ENCODE assay signal across 22 cellular contexts in genomic region chr12:77696183-77696582, GRCh38.
"Had no signal": no experiment of that assay in that cellular context is flagged by ENCODE, and none has a peak within 500 bp of the region (broad histone marks: within the 10 kb centered on the region; RNA-seq: fewer than 3 reads in every experiment).

No MANE protein-coding gene starts in this region.

- ATAC-seq: activated CD8-positive, alpha-beta memory T cell treated with anti-CD3 and anti-CD28 coated beads, Interleukin-2, amount 10 ng/mL, durations not matched to agents 7 days and 5 days; activated CD8-positive, alpha-beta T cell treated with anti-CD3 and anti-CD28 coated beads for 36 hours; gastrocnemius medialis; naive thymus-derived CD8-positive, alpha-beta T cell; upper lobe of right lung had no signal

- H3K9me3 Mint-ChIP-seq: activated CD4-positive, alpha-beta T cell treated with anti-CD3 and anti-CD28 coated beads, Interleukin-2, amount 10 ng/mL, durations not matched to agents 7 days and 5 days; mesothelial cell of epicardium; neural progenitor cell; T-helper 2 cell treated with Interferon-gamma antibody and Interleukin-4, amounts not matched to agents 5 μg/mL and 100 μg/mL, for 36 hours had no signal

- H3K27me3 ChIP-seq: brain microvascular endothelial cell, gastrocnemius medialis, neural progenitor cell, spleen, upper lobe of right lung had no signal

- H3K4me1 Mint-ChIP-seq: activated CD4-positive, alpha-beta T cell treated with anti-CD3 and anti-CD28 coated beads, Interleukin-2, amount 10 ng/mL, durations not matched to agents 7 days and 5 days; activated CD8-positive, alpha-beta memory T cell treated with anti-CD3 and anti-CD28 coated beads, Interleukin-2, amount 10 ng/mL, durations not matched to agents 7 days and 5 days; activated naive CD4-positive, alpha-beta T cell treated with anti-CD3 and anti-CD28 coated beads, Interleukin-2, amount 10 ng/mL, durations not matched to agents 7 days and 5 days; mesothelial cell of epicardium; naive thymus-derived CD8-positive, alpha-beta T cell; neural progenitor cell had no signal

- H3K27ac ChIP-seq: brain microvascular endothelial cell, gastrocnemius medialis, left ventricle myocardium inferior, neural progenitor cell, spleen, upper lobe of right lung, WERI-Rb-1 had no signal

- H3K27ac Mint-ChIP-seq: activated CD4-positive, alpha-beta T cell treated with anti-CD3 and anti-CD28 coated beads, Interleukin-2, amount 10 ng/mL, durations not matched to agents 7 days and 5 days; activated CD8-positive, alpha-beta memory T cell treated with anti-CD3 and anti-CD28 coated beads, Interleukin-2, amount 10 ng/mL, durations not matched to agents 7 days and 5 days; activated CD8-positive, alpha-beta T cell treated with anti-CD3 and anti-CD28 coated beads for 36 hours; activated naive CD4-positive, alpha-beta T cell treated with anti-CD3 and anti-CD28 coated beads, Interleukin-2, amount 10 ng/mL, durations not matched to agents 7 days and 5 days; mesothelial cell of epicardium; naive thymus-derived CD8-positive, alpha-beta T cell; neural progenitor cell; progenitor cell of endocrine pancreas; T-helper 2 cell treated with Interferon-gamma antibody and Interleukin-4, amounts not matched to agents 5 μg/mL and 100 μg/mL, for 36 hours had no signal

- H3K27me3 Mint-ChIP-seq: activated CD4-positive, alpha-beta T cell treated with anti-CD3 and anti-CD28 coated beads, Interleukin-2, amount 10 ng/mL, durations not matched to agents 7 days and 5 days; activated CD8-positive, alpha-beta memory T cell treated with anti-CD3 and anti-CD28 coated beads, Interleukin-2, amount 10 ng/mL, durations not matched to agents 7 days and 5 days; activated CD8-positive, alpha-beta T cell treated with anti-CD3 and anti-CD28 coated beads for 36 hours; activated naive CD4-positive, alpha-beta T cell treated with anti-CD3 and anti-CD28 coated beads, Interleukin-2, amount 10 ng/mL, durations not matched to agents 7 days and 5 days; naive thymus-derived CD8-positive, alpha-beta T cell; progenitor cell of endocrine pancreas had no signal

- H3K36me3 ChIP-seq: brain microvascular endothelial cell, gastrocnemius medialis, left ventricle myocardium inferior, neural progenitor cell, spleen, upper lobe of right lung, WERI-Rb-1 had no signal

- DNase-seq: activated CD4-positive, alpha-beta T cell treated with anti-CD3 and anti-CD28 coated beads, Interleukin-2, amount 10 ng/mL, durations not matched to agents 7 days and 5 days; activated CD4-positive, CD25-positive, alpha-beta regulatory T cell treated with anti-CD3 and anti-CD28 coated beads, Interleukin-2, amount 50 U/mL, for 72 hours; activated CD8-positive, alpha-beta memory T cell treated with anti-CD3 and anti-CD28 coated beads, Interleukin-2, amount 10 ng/mL, durations not matched to agents 7 days and 5 days; activated CD8-positive, alpha-beta T cell treated with anti-CD3 and anti-CD28 coated beads for 36 hours; activated effector memory CD4-positive, alpha-beta T cell treated with anti-CD3 and anti-CD28 coated beads, Interleukin-2, amount 50 U/mL, for 16 hours; activated naive CD4-positive, alpha-beta T cell treated with anti-CD3 and anti-CD28 coated beads, Interleukin-2, amount 10 ng/mL, durations not matched to agents 7 days and 5 days; activated T-cell treated with anti-CD3 and anti-CD28 coated beads for 4 hours; brain microvascular endothelial cell; central memory CD4-positive, alpha-beta T cell; effector memory CD4-positive, alpha-beta T cell; gastrocnemius medialis; left ventricle myocardium inferior; naive thymus-derived CD8-positive, alpha-beta T cell; spleen; stimulated activated CD4-positive, alpha-beta T cell treated with anti-CD3 and anti-CD28 coated beads, Interleukin-4, amount 100 ng/mL, for 24 hours; stimulated activated naive CD4-positive, alpha-beta T cell treated with Interleukin-2 at 50 U/mL for 16 hours; upper lobe of right lung; WERI-Rb-1 had no signal

- H3K4me3 ChIP-seq: gastrocnemius medialis, left ventricle myocardium inferior, neural progenitor cell, spleen, upper lobe of right lung had no signal

- H3K4me1 ChIP-seq: gastrocnemius medialis, left ventricle myocardium inferior, neural progenitor cell, spleen, upper lobe of right lung had no signal

- H3K9me3 ChIP-seq: gastrocnemius medialis, left ventricle myocardium inferior, spleen, upper lobe of right lung had no signal

- H3K4me3 Mint-ChIP-seq: activated CD4-positive, alpha-beta T cell treated with anti-CD3 and anti-CD28 coated beads, Interleukin-2, amount 10 ng/mL, durations not matched to agents 7 days and 5 days; activated CD8-positive, alpha-beta memory T cell treated with anti-CD3 and anti-CD28 coated beads, Interleukin-2, amount 10 ng/mL, durations not matched to agents 7 days and 5 days; activated CD8-positive, alpha-beta T cell treated with anti-CD3 and anti-CD28 coated beads for 36 hours; activated naive CD4-positive, alpha-beta T cell treated with anti-CD3 and anti-CD28 coated beads, Interleukin-2, amount 10 ng/mL, durations not matched to agents 7 days and 5 days; mesothelial cell of epicardium; naive thymus-derived CD8-positive, alpha-beta T cell; neural progenitor cell; T-helper 2 cell treated with Interferon-gamma antibody and Interleukin-4, amounts not matched to agents 5 μg/mL and 100 μg/mL, for 36 hours had no signal
